Comparison of ENCODE assay signal across 32 cellular contexts in genomic region chr2:83969085-83969484, GRCh38.
"Had no signal": no experiment of that assay in that cellular context is flagged by ENCODE, and none has a peak within 500 bp of the region (broad histone marks: within the 10 kb centered on the region; RNA-seq: fewer than 3 reads in every experiment).

No MANE protein-coding gene starts in this region.

- ATAC-seq: activated CD8-positive, alpha-beta memory T cell treated with anti-CD3 and anti-CD28 coated beads, Interleukin-2, amount 10 ng/mL, durations not matched to agents 7 days and 5 days; activated CD8-positive, alpha-beta T cell treated with anti-CD3 and anti-CD28 coated beads, Interleukin-2, amount 10 ng/mL, durations not matched to agents 7 days and 5 days; activated naive CD8-positive, alpha-beta T cell treated with anti-CD3 and anti-CD28 coated beads, Interleukin-2, amount 50 U/mL, for 24 hours; body of pancreas; effector memory CD8-positive, alpha-beta T cell; foreskin keratinocyte; gastrocnemius medialis; heart left ventricle; WTC11 had no signal

- H3K4me3 ChIP-seq: adrenal gland, body of pancreas, esophagus muscularis mucosa, gastrocnemius medialis, heart left ventricle had no signal

- H3K4me1 ChIP-seq: body of pancreas, esophagus muscularis mucosa, foreskin keratinocyte, gastrocnemius medialis, heart left ventricle had no signal

- H3K27ac ChIP-seq: adrenal gland, body of pancreas, esophagus muscularis mucosa, foreskin keratinocyte, gastrocnemius medialis, heart left ventricle, VCaP had no signal

- H3K27me3 ChIP-seq: adrenal gland, body of pancreas, esophagus muscularis mucosa, foreskin keratinocyte, gastrocnemius medialis had no signal

- H3K9me3 ChIP-seq: adrenal gland, body of pancreas, esophagus muscularis mucosa, gastrocnemius medialis, heart left ventricle had no signal

- H3K36me3 ChIP-seq: adrenal gland, esophagus muscularis mucosa, gastrocnemius medialis, heart left ventricle had no signal

- FAIRE-seq: colon, TTC549 had no signal

- DNase-seq: activated CD4-positive, alpha-beta T cell treated with anti-CD3 and anti-CD28 coated beads for 1 hour; activated CD4-positive, alpha-beta T cell treated with anti-CD3 and anti-CD28 coated beads for 4 hours; activated CD4-positive, alpha-beta T cell treated with anti-CD3 and anti-CD28 coated beads, Interleukin-2, amount 10 ng/mL, durations not matched to agents 7 days and 5 days; activated CD4-positive, alpha-beta T cell treated with anti-CD3 and anti-CD28 coated beads, Interleukin-2, amount 50 U/mL, for 48 hours; activated CD8-positive, alpha-beta memory T cell treated with anti-CD3 and anti-CD28 coated beads, Interleukin-2, amount 10 ng/mL, durations not matched to agents 7 days and 5 days; activated CD8-positive, alpha-beta memory T cell treated with anti-CD3 and anti-CD28 coated beads, Interleukin-2, amount 50 U/mL, for 4 hours; activated CD8-positive, alpha-beta T cell treated with anti-CD3 and anti-CD28 coated beads, Interleukin-2, amount 10 ng/mL, durations not matched to agents 7 days and 5 days; activated effector memory CD4-positive, alpha-beta T cell treated with anti-CD3 and anti-CD28 coated beads, Interleukin-2, amount 50 U/mL, for 16 hours; activated naive CD4-positive, alpha-beta T cell treated with anti-CD3 and anti-CD28 coated beads for 36 hours; activated naive CD8-positive, alpha-beta T cell treated with anti-CD3 and anti-CD28 coated beads for 36 hours; activated naive CD8-positive, alpha-beta T cell treated with anti-CD3 and anti-CD28 coated beads, Interleukin-2, amount 50 U/mL, for 24 hours; activated T-cell treated with anti-CD3 and anti-CD28 coated beads, Interleukin-2, amount 50 U/mL, for 1 hour; activated T-cell treated with anti-CD3 and anti-CD28 coated beads, Interleukin-2, amount 50 U/mL, for 48 hours; adrenal gland; amygdala; aorta; body of pancreas; caudate nucleus; cortex of kidney; dermis blood vessel endothelial cell; effector CD4-positive, alpha-beta T cell; effector memory CD8-positive, alpha-beta T cell; foreskin keratinocyte; gastrocnemius medialis; glutamatergic neuron; heart left ventricle; T-helper 2 cell had no signal
